In the genomic region with DNA sequence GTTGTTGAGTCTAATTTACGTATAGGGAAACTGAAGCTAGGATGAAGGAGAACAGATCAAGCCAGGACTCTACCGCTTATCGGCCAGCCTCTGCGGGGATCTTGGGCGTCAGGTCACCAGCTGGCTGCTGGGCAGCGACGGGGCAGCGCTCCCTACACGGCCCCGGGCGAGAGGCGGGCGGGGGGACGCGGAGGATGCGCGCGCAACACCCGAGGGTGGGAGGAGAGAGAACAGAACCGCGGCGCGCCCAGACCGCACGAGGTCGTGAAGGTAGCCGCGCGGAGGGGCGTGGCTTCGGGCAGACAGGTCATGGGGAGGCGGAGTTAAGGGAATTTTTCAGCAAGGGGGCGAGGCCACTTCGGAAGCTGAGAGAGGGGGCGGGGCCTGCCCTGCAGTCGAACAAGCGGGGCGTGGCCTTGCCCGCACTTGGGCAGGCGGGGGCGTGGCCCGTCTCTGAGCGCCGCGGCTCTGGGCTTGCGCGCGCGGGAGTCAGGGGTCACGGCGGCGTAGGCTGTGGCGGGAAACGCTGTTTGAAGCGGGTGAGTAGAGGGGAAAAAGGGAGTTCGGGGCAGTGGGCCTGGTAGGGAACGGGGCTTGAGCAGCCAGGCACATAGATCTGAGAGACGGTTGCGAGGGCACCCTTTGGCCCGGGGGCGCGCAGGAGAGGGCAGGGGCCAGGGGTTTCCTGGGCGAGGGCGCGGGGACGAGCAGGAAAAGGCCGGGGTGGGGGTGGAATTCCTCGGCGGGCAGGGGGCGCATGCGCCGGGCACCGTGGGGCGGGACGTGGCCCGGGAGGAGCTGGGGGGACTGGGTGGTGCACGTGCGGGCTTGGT, we compare ENCODE assay signal across 1 cellular context.
TF ChIP-seq lines count a peak whose summit lies in the region.

A gene (plus strand): TSS at position 496 of the 833 bp plus-strand sequence. CDS start 14,505 bp downstream, outside the sequence.

TF ChIP-seq in HEK293, 187 proteins besides CTCF, POLR2A, EP300 and RAD21 (continued from another document and continues in another):
- TF ChIP-seq, protein P1, sequence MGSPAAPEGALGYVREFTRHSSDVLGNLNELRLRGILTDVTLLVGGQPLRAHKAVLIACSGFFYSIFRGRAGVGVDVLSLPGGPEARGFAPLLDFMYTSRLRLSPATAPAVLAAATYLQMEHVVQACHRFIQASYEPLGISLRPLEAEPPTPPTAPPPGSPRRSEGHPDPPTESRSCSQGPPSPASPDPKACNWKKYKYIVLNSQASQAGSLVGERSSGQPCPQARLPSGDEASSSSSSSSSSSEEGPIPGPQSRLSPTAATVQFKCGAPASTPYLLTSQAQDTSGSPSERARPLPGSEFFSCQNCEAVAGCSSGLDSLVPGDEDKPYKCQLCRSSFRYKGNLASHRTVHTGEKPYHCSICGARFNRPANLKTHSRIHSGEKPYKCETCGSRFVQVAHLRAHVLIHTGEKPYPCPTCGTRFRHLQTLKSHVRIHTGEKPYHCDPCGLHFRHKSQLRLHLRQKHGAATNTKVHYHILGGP (tag by site-specific recombination; IDR thresholded peaks at IDR 0.05): no peak
- TF ChIP-seq ZNF394 (tag by site-specific recombination; IDR thresholded peaks at IDR 0.05; ENCODE audit: borderline replicate concordance) (peak; percentile 50; the same call in 1 of the 2 replicates), ZBTB48 (tag by site-specific recombination; IDR thresholded peaks at IDR 0.05) (peak; percentile 92), ZNF157 (tag by site-specific recombination; IDR thresholded peaks at IDR 0.05) (no peak), ZNF16 (tag by site-specific recombination; IDR thresholded peaks at IDR 0.05; ENCODE audit: low read depth) (0 out of 2 replicates have a peak, but pooled peaks have one; percentile 18), ZNF366 (tag by site-specific recombination; conservative IDR thresholded peaks at IDR 0.05) (peak; percentile 63), GLIS2 (tag by site-specific recombination; IDR thresholded peaks at IDR 0.05) (peak; percentile 16; the same call in 1 of the 2 replicates), ZXDB (tag by site-specific recombination; IDR thresholded peaks at IDR 0.05) (peak; percentile 100), ZNF548 (tag by site-specific recombination; IDR thresholded peaks at IDR 0.05) (no peak), ZNF324 (tag by site-specific recombination; IDR thresholded peaks at IDR 0.05) (peak; percentile 61; the same call in 1 of the 2 replicates), GLIS1 (tag by site-specific recombination; IDR thresholded peaks at IDR 0.05) (peak; percentile 55), FEZF1 (tag by site-specific recombination; IDR thresholded peaks at IDR 0.05) (peak; percentile 85), ZNF768 (tag by site-specific recombination; IDR thresholded peaks at IDR 0.05) (no peak), ZNF138 (tag by site-specific recombination; IDR thresholded peaks at IDR 0.05; ENCODE audit: borderline replicate concordance) (no peak), ZNF514 (tag by site-specific recombination; IDR thresholded peaks at IDR 0.05) (no peak), ZNF664 (tag by site-specific recombination; IDR thresholded peaks at IDR 0.05) (no peak), ZNF112 (tag by site-specific recombination; IDR thresholded peaks at IDR 0.05) (no peak), ZNF776 (tag by site-specific recombination; IDR thresholded peaks at IDR 0.05; ENCODE audit: borderline replicate concordance) (no peak), ZNF777 (tag by site-specific recombination; IDR thresholded peaks at IDR 0.05; ENCODE audit: borderline replicate concordance) (no peak), ZNF214 (tag by site-specific recombination; IDR thresholded peaks at IDR 0.05; ENCODE audit: borderline replicate concordance) (no peak), ZBTB8A (tag by site-specific recombination; IDR thresholded peaks at IDR 0.05) (peak; percentile 79), ZNF302 (tag by site-specific recombination; IDR thresholded peaks at IDR 0.05; ENCODE audit: low read depth) (no peak), REPIN1 (tag by site-specific recombination; IDR thresholded peaks at IDR 0.05; ENCODE audit: low read depth) (0 out of 2 replicates have a peak, but pooled peaks have one; percentile 52), ZNF354C (tag by site-specific recombination; IDR thresholded peaks at IDR 0.05; ENCODE audit: borderline replicate concordance, low read depth) (no peak), GLI4 (tag by site-specific recombination; IDR thresholded peaks at IDR 0.05) (peak; percentile 94), ZNF530 (tag by site-specific recombination; IDR thresholded peaks at IDR 0.05; ENCODE audit: low read depth) (no peak), KLF16 (tag by site-specific recombination; IDR thresholded peaks at IDR 0.05) (peak; percentile 94), ZEB2 (tag by site-specific recombination; IDR thresholded peaks at IDR 0.05) (peak; percentile 61; the same call in 1 of the 2 replicates), ZBTB21 (tag by site-specific recombination; IDR thresholded peaks at IDR 0.05) (peak; percentile 23; the same call in 1 of the 2 replicates), KLF1 (tag by site-specific recombination; IDR thresholded peaks at IDR 0.05) (peak; percentile 82), KLF10 (tag by site-specific recombination; IDR thresholded peaks at IDR 0.05) (peak; percentile 49; the same call in 1 of the 2 replicates), SP2 (tag by site-specific recombination; IDR thresholded peaks at IDR 0.05) (peak; percentile 87), ZNF621 (tag by site-specific recombination; IDR thresholded peaks at IDR 0.05) (no peak), WT1 (tag by site-specific recombination; IDR thresholded peaks at IDR 0.05) (0 out of 2 replicates have a peak, but pooled peaks have one; percentile 27)
- TF ChIP-seq, protein P2, sequence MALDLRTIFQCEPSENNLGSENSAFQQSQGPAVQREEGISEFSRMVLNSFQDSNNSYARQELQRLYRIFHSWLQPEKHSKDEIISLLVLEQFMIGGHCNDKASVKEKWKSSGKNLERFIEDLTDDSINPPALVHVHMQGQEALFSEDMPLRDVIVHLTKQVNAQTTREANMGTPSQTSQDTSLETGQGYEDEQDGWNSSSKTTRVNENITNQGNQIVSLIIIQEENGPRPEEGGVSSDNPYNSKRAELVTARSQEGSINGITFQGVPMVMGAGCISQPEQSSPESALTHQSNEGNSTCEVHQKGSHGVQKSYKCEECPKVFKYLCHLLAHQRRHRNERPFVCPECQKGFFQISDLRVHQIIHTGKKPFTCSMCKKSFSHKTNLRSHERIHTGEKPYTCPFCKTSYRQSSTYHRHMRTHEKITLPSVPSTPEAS (tag by site-specific recombination; IDR thresholded peaks at IDR 0.05): no peak
- TF ChIP-seq, protein P3, sequence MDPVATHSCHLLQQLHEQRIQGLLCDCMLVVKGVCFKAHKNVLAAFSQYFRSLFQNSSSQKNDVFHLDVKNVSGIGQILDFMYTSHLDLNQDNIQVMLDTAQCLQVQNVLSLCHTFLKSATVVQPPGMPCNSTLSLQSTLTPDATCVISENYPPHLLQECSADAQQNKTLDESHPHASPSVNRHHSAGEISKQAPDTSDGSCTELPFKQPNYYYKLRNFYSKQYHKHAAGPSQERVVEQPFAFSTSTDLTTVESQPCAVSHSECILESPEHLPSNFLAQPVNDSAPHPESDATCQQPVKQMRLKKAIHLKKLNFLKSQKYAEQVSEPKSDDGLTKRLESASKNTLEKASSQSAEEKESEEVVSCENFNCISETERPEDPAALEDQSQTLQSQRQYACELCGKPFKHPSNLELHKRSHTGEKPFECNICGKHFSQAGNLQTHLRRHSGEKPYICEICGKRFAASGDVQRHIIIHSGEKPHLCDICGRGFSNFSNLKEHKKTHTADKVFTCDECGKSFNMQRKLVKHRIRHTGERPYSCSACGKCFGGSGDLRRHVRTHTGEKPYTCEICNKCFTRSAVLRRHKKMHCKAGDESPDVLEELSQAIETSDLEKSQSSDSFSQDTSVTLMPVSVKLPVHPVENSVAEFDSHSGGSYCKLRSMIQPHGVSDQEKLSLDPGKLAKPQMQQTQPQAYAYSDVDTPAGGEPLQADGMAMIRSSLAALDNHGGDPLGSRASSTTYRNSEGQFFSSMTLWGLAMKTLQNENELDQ (tag by site-specific recombination; IDR thresholded peaks at IDR 0.05; ENCODE audit: low read depth): no peak
- TF ChIP-seq, protein P4, sequence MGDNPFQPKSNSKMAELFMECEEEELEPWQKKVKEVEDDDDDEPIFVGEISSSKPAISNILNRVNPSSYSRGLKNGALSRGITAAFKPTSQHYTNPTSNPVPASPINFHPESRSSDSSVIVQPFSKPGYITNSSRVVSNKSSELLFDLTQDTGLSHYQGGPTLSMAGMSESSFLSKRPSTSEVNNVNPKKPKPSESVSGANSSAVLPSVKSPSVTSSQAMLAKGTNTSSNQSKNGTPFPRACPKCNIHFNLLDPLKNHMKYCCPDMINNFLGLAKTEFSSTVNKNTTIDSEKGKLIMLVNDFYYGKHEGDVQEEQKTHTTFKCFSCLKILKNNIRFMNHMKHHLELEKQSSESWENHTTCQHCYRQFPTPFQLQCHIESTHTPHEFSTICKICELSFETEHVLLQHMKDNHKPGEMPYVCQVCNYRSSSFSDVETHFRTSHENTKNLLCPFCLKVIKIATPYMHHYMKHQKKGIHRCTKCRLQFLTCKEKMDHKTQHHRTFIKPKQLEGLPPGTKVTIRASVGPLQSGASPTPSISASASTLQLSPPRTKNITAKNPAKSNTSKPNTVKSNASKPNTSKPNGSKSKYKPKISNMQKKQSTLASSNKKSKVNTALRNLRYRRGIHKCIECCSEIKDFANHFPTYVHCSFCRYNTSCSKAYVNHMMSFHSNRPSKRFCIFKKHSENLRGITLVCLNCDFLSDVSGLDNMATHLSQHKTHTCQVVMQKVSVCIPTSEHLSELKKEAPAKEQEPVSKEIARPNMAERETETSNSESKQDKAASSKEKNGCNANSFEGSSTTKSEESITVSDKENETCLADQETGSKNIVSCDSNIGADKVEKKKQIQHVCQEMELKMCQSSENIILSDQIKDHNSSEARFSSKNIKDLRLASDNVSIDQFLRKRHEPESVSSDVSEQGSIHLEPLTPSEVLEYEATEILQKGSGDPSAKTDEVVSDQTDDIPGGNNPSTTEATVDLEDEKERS (tag by site-specific recombination; IDR thresholded peaks at IDR 0.05): no peak
- TF ChIP-seq, protein P5, sequence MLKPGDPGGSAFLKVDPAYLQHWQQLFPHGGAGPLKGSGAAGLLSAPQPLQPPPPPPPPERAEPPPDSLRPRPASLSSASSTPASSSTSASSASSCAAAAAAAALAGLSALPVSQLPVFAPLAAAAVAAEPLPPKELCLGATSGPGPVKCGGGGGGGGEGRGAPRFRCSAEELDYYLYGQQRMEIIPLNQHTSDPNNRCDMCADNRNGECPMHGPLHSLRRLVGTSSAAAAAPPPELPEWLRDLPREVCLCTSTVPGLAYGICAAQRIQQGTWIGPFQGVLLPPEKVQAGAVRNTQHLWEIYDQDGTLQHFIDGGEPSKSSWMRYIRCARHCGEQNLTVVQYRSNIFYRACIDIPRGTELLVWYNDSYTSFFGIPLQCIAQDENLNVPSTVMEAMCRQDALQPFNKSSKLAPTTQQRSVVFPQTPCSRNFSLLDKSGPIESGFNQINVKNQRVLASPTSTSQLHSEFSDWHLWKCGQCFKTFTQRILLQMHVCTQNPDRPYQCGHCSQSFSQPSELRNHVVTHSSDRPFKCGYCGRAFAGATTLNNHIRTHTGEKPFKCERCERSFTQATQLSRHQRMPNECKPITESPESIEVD (tag by site-specific recombination; IDR thresholded peaks at IDR 0.05): no peak
- TF ChIP-seq, protein P6, sequence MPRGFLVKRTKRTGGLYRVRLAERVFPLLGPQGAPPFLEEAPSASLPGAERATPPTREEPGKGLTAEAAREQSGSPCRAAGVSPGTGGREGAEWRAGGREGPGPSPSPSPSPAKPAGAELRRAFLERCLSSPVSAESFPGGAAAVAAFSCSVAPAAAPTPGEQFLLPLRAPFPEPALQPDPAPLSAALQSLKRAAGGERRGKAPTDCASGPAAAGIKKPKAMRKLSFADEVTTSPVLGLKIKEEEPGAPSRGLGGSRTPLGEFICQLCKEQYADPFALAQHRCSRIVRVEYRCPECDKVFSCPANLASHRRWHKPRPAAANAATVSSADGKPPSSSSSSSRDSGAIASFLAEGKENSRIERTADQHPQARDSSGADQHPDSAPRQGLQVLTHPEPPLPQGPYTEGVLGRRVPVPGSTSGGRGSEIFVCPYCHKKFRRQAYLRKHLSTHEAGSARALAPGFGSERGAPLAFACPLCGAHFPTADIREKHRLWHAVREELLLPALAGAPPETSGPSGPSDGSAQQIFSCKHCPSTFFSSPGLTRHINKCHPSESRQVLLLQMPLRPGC (tag by site-specific recombination; IDR thresholded peaks at IDR 0.05): 0 out of 2 replicates have a peak, but pooled peaks have one; percentile 23
- TF ChIP-seq, protein P7, sequence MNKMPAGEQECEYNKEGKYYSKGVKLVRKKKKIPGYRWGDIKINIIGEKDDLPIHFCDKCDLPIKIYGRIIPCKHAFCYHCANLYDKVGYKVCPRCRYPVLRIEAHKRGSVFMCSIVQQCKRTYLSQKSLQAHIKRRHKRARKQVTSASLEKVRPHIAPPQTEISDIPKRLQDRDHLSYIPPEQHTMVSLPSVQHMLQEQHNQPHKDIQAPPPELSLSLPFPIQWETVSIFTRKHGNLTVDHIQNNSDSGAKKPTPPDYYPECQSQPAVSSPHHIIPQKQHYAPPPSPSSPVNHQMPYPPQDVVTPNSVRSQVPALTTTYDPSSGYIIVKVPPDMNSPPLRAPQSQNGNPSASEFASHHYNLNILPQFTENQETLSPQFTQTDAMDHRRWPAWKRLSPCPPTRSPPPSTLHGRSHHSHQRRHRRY (tag by site-specific recombination; IDR thresholded peaks at IDR 0.05): no peak
- TF ChIP-seq, protein P8, sequence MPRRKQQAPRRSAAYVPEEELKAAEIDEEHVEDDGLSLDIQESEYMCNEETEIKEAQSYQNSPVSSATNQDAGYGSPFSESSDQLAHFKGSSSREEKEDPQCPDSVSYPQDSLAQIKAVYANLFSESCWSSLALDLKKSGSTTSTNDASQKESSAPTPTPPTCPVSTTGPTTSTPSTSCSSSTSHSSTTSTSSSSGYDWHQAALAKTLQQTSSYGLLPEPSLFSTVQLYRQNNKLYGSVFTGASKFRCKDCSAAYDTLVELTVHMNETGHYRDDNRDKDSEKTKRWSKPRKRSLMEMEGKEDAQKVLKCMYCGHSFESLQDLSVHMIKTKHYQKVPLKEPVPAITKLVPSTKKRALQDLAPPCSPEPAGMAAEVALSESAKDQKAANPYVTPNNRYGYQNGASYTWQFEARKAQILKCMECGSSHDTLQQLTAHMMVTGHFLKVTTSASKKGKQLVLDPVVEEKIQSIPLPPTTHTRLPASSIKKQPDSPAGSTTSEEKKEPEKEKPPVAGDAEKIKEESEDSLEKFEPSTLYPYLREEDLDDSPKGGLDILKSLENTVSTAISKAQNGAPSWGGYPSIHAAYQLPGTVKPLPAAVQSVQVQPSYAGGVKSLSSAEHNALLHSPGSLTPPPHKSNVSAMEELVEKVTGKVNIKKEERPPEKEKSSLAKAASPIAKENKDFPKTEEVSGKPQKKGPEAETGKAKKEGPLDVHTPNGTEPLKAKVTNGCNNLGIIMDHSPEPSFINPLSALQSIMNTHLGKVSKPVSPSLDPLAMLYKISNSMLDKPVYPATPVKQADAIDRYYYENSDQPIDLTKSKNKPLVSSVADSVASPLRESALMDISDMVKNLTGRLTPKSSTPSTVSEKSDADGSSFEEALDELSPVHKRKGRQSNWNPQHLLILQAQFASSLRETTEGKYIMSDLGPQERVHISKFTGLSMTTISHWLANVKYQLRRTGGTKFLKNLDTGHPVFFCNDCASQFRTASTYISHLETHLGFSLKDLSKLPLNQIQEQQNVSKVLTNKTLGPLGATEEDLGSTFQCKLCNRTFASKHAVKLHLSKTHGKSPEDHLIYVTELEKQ (tag by site-specific recombination; IDR thresholded peaks at IDR 0.05; ENCODE audit: borderline replicate concordance): no peak
